ENCODE assay signal across 19 cellular contexts in the genomic region with DNA sequence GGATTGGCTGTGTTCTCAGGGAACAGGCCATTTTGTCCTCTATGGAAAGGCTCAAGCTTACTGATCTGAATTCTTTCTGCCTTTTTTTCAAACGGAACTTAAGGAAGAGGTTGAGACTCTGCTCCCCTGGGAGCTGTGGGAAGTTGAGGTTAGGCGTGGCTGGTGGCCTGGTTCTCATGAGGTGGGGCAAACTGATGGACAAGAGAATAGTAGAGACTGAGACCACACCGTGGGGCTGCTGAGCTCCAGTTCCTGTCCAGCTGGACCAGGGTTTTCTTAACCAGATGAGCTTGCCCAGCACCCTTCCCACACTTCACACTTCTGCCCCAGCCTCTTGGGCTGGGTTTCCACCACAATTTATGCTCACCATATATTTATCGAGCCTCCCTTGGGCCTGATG. TPM values are rescaled to one million over a fixed set of nuclear protein-coding genes. Genes with fewer than 3 reads are reported as not detected.
DNase-seq lines count a peak whose midpoint lies in the region; ATAC-seq and TF ChIP-seq lines count a peak whose summit lies in the region.
"Had no signal": no experiment of that assay in that cellular context is flagged by ENCODE, and none has a peak within 500 bp of the region (broad histone marks: within the 10 kb centered on the region; RNA-seq: fewer than 3 reads in every experiment).

No MANE protein-coding gene starts in this region.

- H3K4me1 ChIP-seq in neutrophil (ENCODE audit: control insufficient read depth in 1 of 2, insufficient read depth in 1 of 2, low read depth in 1 of 2, low read length in 1 of 2) = peaks cover 28 to 43% of the 10 kb centered on the region in 2 experiments

- no peaks in the 10 kb centered on the region for H3K27me3 ChIP-seq in neutrophil
- H3K27me3 ChIP-seq: SJSA1 had no signal

- TF ChIP-seq CTCF in neutrophil (IDR thresholded peaks at IDR 0.05) = no peak
- TF ChIP-seq CTCF in glutamatergic neuron (IDR thresholded peaks at IDR 0.05; ENCODE audit: partially characterized antibody, unreplicated experiment) = no peak

- peak overlapping the region; percentile 77 for H3K27ac ChIP-seq in neutrophil
- H3K27ac ChIP-seq: KMS-11, SJSA1 had no signal

- H3K27ac Mint-ChIP-seq in activated naive CD4-positive, alpha-beta T cell treated with anti-CD3 and anti-CD28 coated beads, Interleukin-2, amount 50 U/mL, for 24 hours = peak overlapping the region; percentile 10
- H3K27ac Mint-ChIP-seq in activated naive CD4-positive, alpha-beta T cell treated with anti-CD3 and anti-CD28 coated beads for 36 hours = no peak overlapping the region
- H3K27ac Mint-ChIP-seq in activated T-helper 17 cell treated with anti-CD3 and anti-CD28 coated beads, Interleukin-2, amount 50 U/mL, for 72 hours = peak overlapping the region; percentile 60
- no peak overlapping the region for H3K27ac Mint-ChIP-seq in glutamatergic neuron (ENCODE audit: unreplicated experiment)

- H3K4me3 Mint-ChIP-seq in activated naive CD4-positive, alpha-beta T cell treated with anti-CD3 and anti-CD28 coated beads, Interleukin-2, amount 50 U/mL, for 24 hours = no peak overlapping the region
- no peak overlapping the region for H3K4me3 Mint-ChIP-seq in activated naive CD4-positive, alpha-beta T cell treated with anti-CD3 and anti-CD28 coated beads for 36 hours
- no peak overlapping the region for H3K4me3 Mint-ChIP-seq in activated T-helper 17 cell treated with anti-CD3 and anti-CD28 coated beads, Interleukin-2, amount 50 U/mL, for 72 hours
- no peak overlapping the region for H3K4me3 Mint-ChIP-seq in glutamatergic neuron (ENCODE audit: unreplicated experiment)

- peaks cover 8% of the 10 kb centered on the region for H3K4me1 Mint-ChIP-seq in activated naive CD4-positive, alpha-beta T cell treated with anti-CD3 and anti-CD28 coated beads, Interleukin-2, amount 50 U/mL, for 24 hours
- H3K4me1 Mint-ChIP-seq in activated naive CD4-positive, alpha-beta T cell treated with anti-CD3 and anti-CD28 coated beads for 36 hours (ENCODE audit: low read depth) = peaks cover 7% of the 10 kb centered on the region
- H3K4me1 Mint-ChIP-seq in activated T-helper 17 cell treated with anti-CD3 and anti-CD28 coated beads, Interleukin-2, amount 50 U/mL, for 72 hours = no peaks in the 10 kb centered on the region
- no peaks in the 10 kb centered on the region for H3K4me1 Mint-ChIP-seq in glutamatergic neuron (ENCODE audit: low read depth, unreplicated experiment)

- no peaks in the 10 kb centered on the region for H3K9me3 ChIP-seq in neutrophil
- H3K9me3 ChIP-seq: HAP-1, SJSA1 had no signal

- intact Hi-C loops in activated naive CD4-positive, alpha-beta T cell treated with anti-CD3 and anti-CD28 coated beads for 36 hours (cut with micrococcal nuclease) = no loop called here

- no peaks in the 10 kb centered on the region for H3K9me3 Mint-ChIP-seq in activated naive CD4-positive, alpha-beta T cell treated with anti-CD3 and anti-CD28 coated beads, Interleukin-2, amount 50 U/mL, for 24 hours
- no peaks in the 10 kb centered on the region for H3K9me3 Mint-ChIP-seq in activated naive CD4-positive, alpha-beta T cell treated with anti-CD3 and anti-CD28 coated beads for 36 hours
- no peaks in the 10 kb centered on the region for H3K9me3 Mint-ChIP-seq in activated T-helper 17 cell treated with anti-CD3 and anti-CD28 coated beads, Interleukin-2, amount 50 U/mL, for 72 hours
- no peaks in the 10 kb centered on the region for H3K9me3 Mint-ChIP-seq in glutamatergic neuron (ENCODE audit: unreplicated experiment)

- TF ChIP-seq POLR2A in erythroblast (IDR thresholded peaks at IDR 0.05; ENCODE audit: low read length) = no peak

- H3K4me3 ChIP-seq in neutrophil (ENCODE audit: low read depth in 1 of 2, low read length in 1 of 2) = no peak overlapping the region
- H3K4me3 ChIP-seq: HAP-1, SJSA1 had no signal

- no peaks in the 10 kb centered on the region for H3K27me3 Mint-ChIP-seq in activated naive CD4-positive, alpha-beta T cell treated with anti-CD3 and anti-CD28 coated beads, Interleukin-2, amount 50 U/mL, for 24 hours
- H3K27me3 Mint-ChIP-seq in activated naive CD4-positive, alpha-beta T cell treated with anti-CD3 and anti-CD28 coated beads for 36 hours (ENCODE audit: low read depth) = no peaks in the 10 kb centered on the region
- no peaks in the 10 kb centered on the region for H3K27me3 Mint-ChIP-seq in activated T-helper 17 cell treated with anti-CD3 and anti-CD28 coated beads, Interleukin-2, amount 50 U/mL, for 72 hours
- H3K27me3 Mint-ChIP-seq in glutamatergic neuron (ENCODE audit: unreplicated experiment) = peaks cover 8% of the 10 kb centered on the region

- CTCF ChIA-PET in activated naive CD4-positive, alpha-beta T cell treated with anti-CD3 and anti-CD28 coated beads for 36 hours (lab: Charles Lee) = interaction anchor here (1.2 kb wide), 1 partner anchor 13 kb away, joined by 3 read pairs; no protein-coding TSS in a partner anchor

- H3K36me3 Mint-ChIP-seq in activated naive CD4-positive, alpha-beta T cell treated with anti-CD3 and anti-CD28 coated beads, Interleukin-2, amount 50 U/mL, for 24 hours = no peaks in the 10 kb centered on the region
- peaks cover 4% of the 10 kb centered on the region for H3K36me3 Mint-ChIP-seq in activated naive CD4-positive, alpha-beta T cell treated with anti-CD3 and anti-CD28 coated beads for 36 hours (ENCODE audit: low read depth)
- peaks cover 29% of the 10 kb centered on the region for H3K36me3 Mint-ChIP-seq in activated T-helper 17 cell treated with anti-CD3 and anti-CD28 coated beads, Interleukin-2, amount 50 U/mL, for 72 hours (ENCODE audit: low read depth)
- no peaks in the 10 kb centered on the region for H3K36me3 Mint-ChIP-seq in glutamatergic neuron (ENCODE audit: unreplicated experiment)

- no peak for ATAC-seq in activated T-helper 17 cell treated with anti-CD3 and anti-CD28 coated beads, Interleukin-2, amount 50 U/mL, for 72 hours (replicated peaks)
- ATAC-seq: PC-3 had no signal

- DNase-seq in activated naive CD4-positive, alpha-beta T cell treated with anti-CD3 and anti-CD28 coated beads for 36 hours = no peak
- DNase-seq in GF-D8 (lab: John Stamatoyannopoulos, UW) = peak; percentile 38
- no peak for DNase-seq in dermis blood vessel endothelial cell
- no peak for DNase-seq in glutamatergic neuron
- DNase-seq in erythroblast (lab: John Stamatoyannopoulos, UW) = no peak
- DNase-seq: 8988T, DMS79 treated with DMSO at 0.1 percent for 48 hours, NCI-H1048, NCI-H1436 treated with DMSO at 0.1 percent for 48 hours, NCI-H2029, NCI-H345, NCI-H526, PC-3 had no signal

- H3K36me3 ChIP-seq in neutrophil = peaks cover 21% of the 10 kb centered on the region

RNA-seq across cellular contexts. Expression of a gene that starts 6.1 kb away (rescaled TPM):
- total RNA-seq in activated naive CD4-positive, alpha-beta T cell treated with anti-CD3 and anti-CD28 coated beads for 36 hours = 1 to 10 TPM; 8.0 to 8.2 TPM
- total RNA-seq in activated T-helper 17 cell treated with anti-CD3 and anti-CD28 coated beads, Interleukin-2, amount 50 U/mL, for 72 hours = 10 to 100 TPM; 10.8 to 14.8 TPM
- total RNA-seq in dermis blood vessel endothelial cell (22.3 and 31.6 TPM in 2 replicates), glutamatergic neuron (ENCODE audit: unreplicated experiment) (8.1 TPM)

RNA-seq across cellular contexts. Expression of a gene that starts 20.2 kb away (rescaled TPM):
- total RNA-seq in activated naive CD4-positive, alpha-beta T cell treated with anti-CD3 and anti-CD28 coated beads for 36 hours = 10 to 100 TPM; 14.8 to 16.0 TPM
- 10 to 100 TPM; 27.9 to 34.4 TPM for total RNA-seq in activated T-helper 17 cell treated with anti-CD3 and anti-CD28 coated beads, Interleukin-2, amount 50 U/mL, for 72 hours
- total RNA-seq in dermis blood vessel endothelial cell (21.4 and 35.7 TPM in 2 replicates), glutamatergic neuron (ENCODE audit: unreplicated experiment) (25.8 TPM)

RNA-seq across cellular contexts. Expression of a gene that starts 30.3 kb away (rescaled TPM):
- total RNA-seq in activated naive CD4-positive, alpha-beta T cell treated with anti-CD3 and anti-CD28 coated beads for 36 hours = 10 to 100 TPM; 94.8 to 97.7 TPM
- total RNA-seq in activated T-helper 17 cell treated with anti-CD3 and anti-CD28 coated beads, Interleukin-2, amount 50 U/mL, for 72 hours = 100 to 1,000 TPM in 1 of 2 donors, 10 to 100 TPM in 1; 86.7 to 117 TPM
- total RNA-seq in dermis blood vessel endothelial cell = 28.8 and 91.1 TPM in 2 replicates
- total RNA-seq in glutamatergic neuron (ENCODE audit: unreplicated experiment) = 27.6 TPM

RNA-seq across cellular contexts. Expression of a gene that starts 39.9 kb away (rescaled TPM):
- total RNA-seq in activated naive CD4-positive, alpha-beta T cell treated with anti-CD3 and anti-CD28 coated beads for 36 hours = 10 to 100 TPM; 29.1 to 30.3 TPM
- total RNA-seq in activated T-helper 17 cell treated with anti-CD3 and anti-CD28 coated beads, Interleukin-2, amount 50 U/mL, for 72 hours = 10 to 100 TPM; 42.3 to 82.1 TPM
- 115 and 124 TPM in 2 replicates for total RNA-seq in dermis blood vessel endothelial cell
- 47.1 TPM for total RNA-seq in glutamatergic neuron (ENCODE audit: unreplicated experiment)

RNA-seq across cellular contexts. Expression of a gene that starts 45.2 kb away (rescaled TPM):
- total RNA-seq in activated naive CD4-positive, alpha-beta T cell treated with anti-CD3 and anti-CD28 coated beads for 36 hours = not detected
- under 1 TPM; 0.24 TPM for total RNA-seq in activated T-helper 17 cell treated with anti-CD3 and anti-CD28 coated beads, Interleukin-2, amount 50 U/mL, for 72 hours
- total RNA-seq in dermis blood vessel endothelial cell (0.05 TPM in 1 of 2 replicates, not detected in the other), glutamatergic neuron (ENCODE audit: unreplicated experiment) (0.22 TPM)
- total RNA-seq: SJSA1 had no signal

Comparison
In these comparisons a context has a peak if more than half of its experiments do, and no peak if none do; other contexts are left out.
1. H3K27ac Mint-ChIP-seq: peak in activated naive CD4-positive, alpha-beta T cell treated with anti-CD3 and anti-CD28 coated beads, Interleukin-2, amount 50 U/mL, for 24 hours (single experiment) and activated T-helper 17 cell treated with anti-CD3 and anti-CD28 coated beads, Interleukin-2, amount 50 U/mL, for 72 hours (single experiment); none in activated naive CD4-positive, alpha-beta T cell treated with anti-CD3 and anti-CD28 coated beads for 36 hours (single experiment) and glutamatergic neuron (single experiment).